ENCODE assay signal across 2 cellular contexts in genomic region chr6:1003394-1004160, GRCh38.
TF ChIP-seq lines count a peak whose summit lies in the region.

No MANE protein-coding gene starts in this region.

TF ChIP-seq in GM23338, 12 proteins besides CTCF, POLR2A, EP300 and RAD21:
- TF ChIP-seq STAT1 (IDR thresholded peaks at IDR 0.05; ENCODE audit: unreplicated experiment) (no peak), REST (IDR thresholded peaks at IDR 0.05; ENCODE audit: unreplicated experiment) (no peak)
- TF ChIP-seq, protein P1, sequence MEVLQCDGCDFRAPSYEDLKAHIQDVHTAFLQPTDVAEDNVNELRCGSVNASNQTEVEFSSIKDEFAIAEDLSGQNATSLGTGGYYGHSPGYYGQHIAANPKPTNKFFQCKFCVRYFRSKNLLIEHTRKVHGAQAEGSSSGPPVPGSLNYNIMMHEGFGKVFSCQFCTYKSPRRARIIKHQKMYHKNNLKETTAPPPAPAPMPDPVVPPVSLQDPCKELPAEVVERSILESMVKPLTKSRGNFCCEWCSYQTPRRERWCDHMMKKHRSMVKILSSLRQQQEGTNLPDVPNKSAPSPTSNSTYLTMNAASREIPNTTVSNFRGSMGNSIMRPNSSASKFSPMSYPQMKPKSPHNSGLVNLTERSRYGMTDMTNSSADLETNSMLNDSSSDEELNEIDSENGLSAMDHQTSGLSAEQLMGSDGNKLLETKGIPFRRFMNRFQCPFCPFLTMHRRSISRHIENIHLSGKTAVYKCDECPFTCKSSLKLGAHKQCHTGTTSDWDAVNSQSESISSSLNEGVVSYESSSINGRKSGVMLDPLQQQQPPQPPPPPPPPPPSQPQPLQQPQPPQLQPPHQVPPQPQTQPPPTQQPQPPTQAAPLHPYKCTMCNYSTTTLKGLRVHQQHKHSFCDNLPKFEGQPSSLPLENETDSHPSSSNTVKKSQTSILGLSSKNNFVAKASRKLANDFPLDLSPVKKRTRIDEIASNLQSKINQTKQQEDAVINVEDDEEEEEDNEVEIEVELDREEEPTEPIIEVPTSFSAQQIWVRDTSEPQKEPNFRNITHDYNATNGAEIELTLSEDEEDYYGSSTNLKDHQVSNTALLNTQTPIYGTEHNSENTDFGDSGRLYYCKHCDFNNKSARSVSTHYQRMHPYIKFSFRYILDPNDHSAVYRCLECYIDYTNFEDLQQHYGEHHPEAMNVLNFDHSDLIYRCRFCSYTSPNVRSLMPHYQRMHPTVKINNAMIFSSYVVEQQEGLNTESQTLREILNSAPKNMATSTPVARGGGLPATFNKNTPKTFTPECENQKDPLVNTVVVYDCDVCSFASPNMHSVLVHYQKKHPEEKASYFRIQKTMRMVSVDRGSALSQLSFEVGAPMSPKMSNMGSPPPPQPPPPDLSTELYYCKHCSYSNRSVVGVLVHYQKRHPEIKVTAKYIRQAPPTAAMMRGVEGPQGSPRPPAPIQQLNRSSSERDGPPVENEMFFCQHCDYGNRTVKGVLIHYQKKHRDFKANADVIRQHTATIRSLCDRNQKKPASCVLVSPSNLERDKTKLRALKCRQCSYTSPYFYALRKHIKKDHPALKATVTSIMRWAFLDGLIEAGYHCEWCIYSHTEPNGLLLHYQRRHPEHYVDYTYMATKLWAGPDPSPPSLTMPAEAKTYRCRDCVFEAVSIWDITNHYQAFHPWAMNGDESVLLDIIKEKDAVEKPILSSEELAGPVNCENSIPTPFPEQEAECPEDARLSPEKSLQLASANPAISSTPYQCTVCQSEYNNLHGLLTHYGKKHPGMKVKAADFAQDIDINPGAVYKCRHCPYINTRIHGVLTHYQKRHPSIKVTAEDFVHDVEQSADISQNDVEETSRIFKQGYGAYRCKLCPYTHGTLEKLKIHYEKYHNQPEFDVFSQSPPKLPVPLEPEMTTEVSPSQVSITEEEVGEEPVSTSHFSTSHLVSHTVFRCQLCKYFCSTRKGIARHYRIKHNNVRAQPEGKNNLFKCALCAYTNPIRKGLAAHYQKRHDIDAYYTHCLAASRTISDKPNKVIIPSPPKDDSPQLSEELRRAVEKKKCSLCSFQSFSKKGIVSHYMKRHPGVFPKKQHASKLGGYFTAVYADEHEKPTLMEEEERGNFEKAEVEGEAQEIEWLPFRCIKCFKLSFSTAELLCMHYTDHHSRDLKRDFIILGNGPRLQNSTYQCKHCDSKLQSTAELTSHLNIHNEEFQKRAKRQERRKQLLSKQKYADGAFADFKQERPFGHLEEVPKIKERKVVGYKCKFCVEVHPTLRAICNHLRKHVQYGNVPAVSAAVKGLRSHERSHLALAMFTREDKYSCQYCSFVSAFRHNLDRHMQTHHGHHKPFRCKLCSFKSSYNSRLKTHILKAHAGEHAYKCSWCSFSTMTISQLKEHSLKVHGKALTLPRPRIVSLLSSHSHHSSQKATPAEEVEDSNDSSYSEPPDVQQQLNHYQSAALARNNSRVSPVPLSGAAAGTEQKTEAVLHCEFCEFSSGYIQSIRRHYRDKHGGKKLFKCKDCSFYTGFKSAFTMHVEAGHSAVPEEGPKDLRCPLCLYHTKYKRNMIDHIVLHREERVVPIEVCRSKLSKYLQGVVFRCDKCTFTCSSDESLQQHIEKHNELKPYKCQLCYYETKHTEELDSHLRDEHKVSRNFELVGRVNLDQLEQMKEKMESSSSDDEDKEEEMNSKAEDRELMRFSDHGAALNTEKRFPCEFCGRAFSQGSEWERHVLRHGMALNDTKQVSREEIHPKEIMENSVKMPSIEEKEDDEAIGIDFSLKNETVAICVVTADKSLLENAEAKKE (CRISPR knock-in tag; IDR thresholded peaks at IDR 0.05) = no peak

TF ChIP-seq in GM12878, 131 proteins besides CTCF, POLR2A, EP300 and RAD21:
- TF ChIP-seq FOXM1 (IDR thresholded peaks at IDR 0.05; ENCODE audit: low read depth, low read length) = no peak
- no peak for TF ChIP-seq TCF12 (IDR thresholded peaks at IDR 0.05; ENCODE audit: low read depth, low read length)
- TF ChIP-seq NFIC (IDR thresholded peaks at IDR 0.05; ENCODE audit: low read depth, low read length) = no peak
- TF ChIP-seq TARDBP (IDR thresholded peaks at IDR 0.05; ENCODE audit: borderline replicate concordance) = no peak
- TF ChIP-seq STAT3 (IDR thresholded peaks at IDR 0.05; ENCODE audit: low read depth, low read length) = no peak
- TF ChIP-seq, protein P2, sequence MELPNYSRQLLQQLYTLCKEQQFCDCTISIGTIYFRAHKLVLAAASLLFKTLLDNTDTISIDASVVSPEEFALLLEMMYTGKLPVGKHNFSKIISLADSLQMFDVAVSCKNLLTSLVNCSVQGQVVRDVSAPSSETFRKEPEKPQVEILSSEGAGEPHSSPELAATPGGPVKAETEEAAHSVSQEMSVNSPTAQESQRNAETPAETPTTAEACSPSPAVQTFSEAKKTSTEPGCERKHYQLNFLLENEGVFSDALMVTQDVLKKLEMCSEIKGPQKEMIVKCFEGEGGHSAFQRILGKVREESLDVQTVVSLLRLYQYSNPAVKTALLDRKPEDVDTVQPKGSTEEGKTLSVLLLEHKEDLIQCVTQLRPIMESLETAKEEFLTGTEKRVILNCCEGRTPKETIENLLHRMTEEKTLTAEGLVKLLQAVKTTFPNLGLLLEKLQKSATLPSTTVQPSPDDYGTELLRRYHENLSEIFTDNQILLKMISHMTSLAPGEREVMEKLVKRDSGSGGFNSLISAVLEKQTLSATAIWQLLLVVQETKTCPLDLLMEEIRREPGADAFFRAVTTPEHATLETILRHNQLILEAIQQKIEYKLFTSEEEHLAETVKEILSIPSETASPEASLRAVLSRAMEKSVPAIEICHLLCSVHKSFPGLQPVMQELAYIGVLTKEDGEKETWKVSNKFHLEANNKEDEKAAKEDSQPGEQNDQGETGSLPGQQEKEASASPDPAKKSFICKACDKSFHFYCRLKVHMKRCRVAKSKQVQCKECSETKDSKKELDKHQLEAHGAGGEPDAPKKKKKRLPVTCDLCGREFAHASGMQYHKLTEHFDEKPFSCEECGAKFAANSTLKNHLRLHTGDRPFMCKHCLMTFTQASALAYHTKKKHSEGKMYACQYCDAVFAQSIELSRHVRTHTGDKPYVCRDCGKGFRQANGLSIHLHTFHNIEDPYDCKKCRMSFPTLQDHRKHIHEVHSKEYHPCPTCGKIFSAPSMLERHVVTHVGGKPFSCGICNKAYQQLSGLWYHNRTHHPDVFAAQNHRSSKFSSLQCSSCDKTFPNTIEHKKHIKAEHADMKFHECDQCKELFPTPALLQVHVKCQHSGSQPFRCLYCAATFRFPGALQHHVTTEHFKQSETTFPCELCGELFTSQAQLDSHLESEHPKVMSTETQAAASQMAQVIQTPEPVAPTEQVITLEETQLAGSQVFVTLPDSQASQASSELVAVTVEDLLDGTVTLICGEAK (IDR thresholded peaks at IDR 0.05; ENCODE audit: borderline replicate concordance) = no peak
- TF ChIP-seq KAT2A (conservative IDR thresholded peaks at IDR 0.05; ENCODE audit: control insufficient read depth, low read depth, low read length) = no peak
- no peak for TF ChIP-seq IRF3 (IDR thresholded peaks at IDR 0.05)
- no peak for TF ChIP-seq IRF5 (IDR thresholded peaks at IDR 0.05; ENCODE audit: borderline replicate concordance)
- TF ChIP-seq CUX1 (IDR thresholded peaks at IDR 0.05; ENCODE audit: insufficient replicate concordance, low read depth, low read length) = no peak
- TF ChIP-seq SMC3 (IDR thresholded peaks at IDR 0.05; ENCODE audit: borderline replicate concordance, low read length) = no peak
- no peak for TF ChIP-seq ZNF217 (IDR thresholded peaks at IDR 0.05)
- TF ChIP-seq ZBTB11 (CRISPR knock-in tag; IDR thresholded peaks at IDR 0.05) = no peak
- no peak for TF ChIP-seq HDAC2 (IDR thresholded peaks at IDR 0.05)
- no peak for TF ChIP-seq EGR1 (IDR thresholded peaks at IDR 0.05; ENCODE audit: borderline replicate concordance in 1 of 2, low read depth in 2 of 2, low read length in 2 of 2)
